In the genomic region with DNA sequence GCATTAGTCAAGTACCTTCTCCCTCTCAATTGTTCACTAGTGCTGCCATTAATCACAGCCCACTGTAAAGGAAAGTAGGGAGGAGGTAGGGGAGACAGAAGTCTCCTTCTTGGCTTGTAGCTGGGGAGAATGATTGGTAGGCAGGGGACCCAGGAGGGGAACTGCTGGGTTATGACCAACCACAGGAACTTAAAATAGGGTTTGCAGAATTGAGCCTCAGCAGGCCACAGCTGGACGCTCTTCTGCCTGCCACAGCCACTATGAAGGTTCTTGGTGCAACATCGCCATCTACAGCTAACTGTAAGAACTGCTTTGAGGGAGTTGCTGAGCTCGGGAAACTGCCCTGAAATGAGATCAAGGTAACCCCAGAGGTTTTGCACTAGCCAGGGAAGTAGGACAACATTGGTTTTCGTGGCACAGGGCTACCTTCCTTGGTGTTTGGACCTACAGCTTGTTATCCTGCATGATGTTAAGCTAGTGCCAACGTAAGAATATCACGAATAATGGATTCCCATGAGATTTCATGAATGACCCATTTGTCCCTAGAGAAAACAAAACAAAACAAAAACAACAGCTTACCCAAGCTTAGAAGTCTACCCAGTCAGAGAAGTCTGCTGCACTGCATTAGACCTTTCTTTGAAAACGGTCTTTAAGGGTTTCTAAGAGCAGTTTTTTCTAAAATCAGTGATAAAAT, we compare ENCODE assay signal across 8 cellular contexts.
DNase-seq lines count a peak whose midpoint lies in the region; ATAC-seq and TF ChIP-seq lines count a peak whose summit lies in the region.

No MANE protein-coding gene starts in this region.

- no peaks in the 10 kb centered on the region for H3K27me3 ChIP-seq in GM23338 (ENCODE audit: insufficient read depth)
- no peaks in the 10 kb centered on the region for H3K27me3 ChIP-seq in PC-9 (ENCODE audit: insufficient read depth, low read depth)
- H3K27me3 ChIP-seq in lung (ENCODE audit: control insufficient read depth, insufficient read depth), result no peaks in the 10 kb centered on the region

- TF ChIP-seq CTCF in GM23338 (conservative IDR thresholded peaks at IDR 0.05; ENCODE audit: low read depth in 2 of 2) (peak; percentile 82 to 86), PC-9 (conservative IDR thresholded peaks at IDR 0.05) (peak; percentile 87), lung (IDR thresholded peaks at IDR 0.05; ENCODE audit: control extremely low read depth, extremely low read depth) (peak; percentile 45)

- TF ChIP-seq EP300 in Ishikawa (IDR thresholded peaks at IDR 0.05; ENCODE audit: borderline replicate concordance), result no peak

- peaks cover 8% of the 10 kb centered on the region for H3K9me3 Mint-ChIP-seq in activated naive CD4-positive, alpha-beta T cell treated with anti-CD3 and anti-CD28 coated beads for 36 hours
- H3K9me3 Mint-ChIP-seq in GM23338, result peaks cover 69% of the 10 kb centered on the region

- H3K4me3 Mint-ChIP-seq in activated naive CD4-positive, alpha-beta T cell treated with anti-CD3 and anti-CD28 coated beads for 36 hours, result no peak overlapping the region
- no peak overlapping the region for H3K4me3 Mint-ChIP-seq in GM23338

- H3K9me2 ChIP-seq in GM23338 (ENCODE audit: insufficient read depth) (no peaks in the 10 kb centered on the region), PC-9 (ENCODE audit: insufficient read depth) (no peaks in the 10 kb centered on the region)

- peak overlapping the region; percentile 78; the same call in 1 of the 2 replicates for H2AFZ ChIP-seq in GM23338
- no peak overlapping the region for H2AFZ ChIP-seq in PC-9

- H3K36me3 ChIP-seq in GM23338 (ENCODE audit: insufficient read depth), result no peaks in the 10 kb centered on the region
- no peaks in the 10 kb centered on the region for H3K36me3 ChIP-seq in PC-9 (ENCODE audit: low read depth)
- no peaks in the 10 kb centered on the region for H3K36me3 ChIP-seq in lung (ENCODE audit: control insufficient read depth in 2 of 2, insufficient read depth in 2 of 2, low read length in 2 of 2)

- H3K4me3 ChIP-seq in GM23338 (no peak overlapping the region), PC-9 (no peak overlapping the region), lung (no peak overlapping the region)

- H3K36me3 Mint-ChIP-seq in activated naive CD4-positive, alpha-beta T cell treated with anti-CD3 and anti-CD28 coated beads for 36 hours (ENCODE audit: low read depth), result no peaks in the 10 kb centered on the region
- no peaks in the 10 kb centered on the region for H3K36me3 Mint-ChIP-seq in GM23338 (ENCODE audit: low read depth)

- BruUV-seq in PC-9 (replicated peaks; lab: Mats Ljungman, UMichigan), result no TSS peak

- H3K27me3 Mint-ChIP-seq in activated naive CD4-positive, alpha-beta T cell treated with anti-CD3 and anti-CD28 coated beads for 36 hours (ENCODE audit: low read depth), result no peaks in the 10 kb centered on the region
- H3K27me3 Mint-ChIP-seq in GM23338 (ENCODE audit: insufficient read depth, low read depth, poor library complexity), result no peaks in the 10 kb centered on the region

- H3K27ac Mint-ChIP-seq in activated naive CD4-positive, alpha-beta T cell treated with anti-CD3 and anti-CD28 coated beads for 36 hours, result no peak overlapping the region
- H3K27ac Mint-ChIP-seq in GM23338, result no peak overlapping the region

- H3K4me1 Mint-ChIP-seq in activated naive CD4-positive, alpha-beta T cell treated with anti-CD3 and anti-CD28 coated beads for 36 hours (ENCODE audit: low read depth), result no peaks in the 10 kb centered on the region
- peaks cover 15% of the 10 kb centered on the region for H3K4me1 Mint-ChIP-seq in GM23338

- TF ChIP-seq RAD21 in Ishikawa (IDR thresholded peaks at IDR 0.05; ENCODE audit: low read depth), result peak; percentile 39; the same call in 1 of the 2 replicates

- peaks cover 17% of the 10 kb centered on the region; the same call in 1 of the 2 replicates for H3K4me1 ChIP-seq in GM23338 (ENCODE audit: insufficient read depth)
- H3K4me1 ChIP-seq in PC-9 (replicated peaks; ENCODE audit: insufficient read depth), result no peaks in the 10 kb centered on the region
- H3K4me1 ChIP-seq in lung (ENCODE audit: control insufficient read depth in 2 of 2, insufficient read depth in 2 of 2, low read length in 2 of 2), result no peaks in the 10 kb centered on the region

- peak; percentile 49 for DNase-seq in activated naive CD4-positive, alpha-beta T cell treated with anti-CD3 and anti-CD28 coated beads for 36 hours
- no peak for DNase-seq in activated naive CD4-positive, alpha-beta T cell treated with Interleukin-2 at 50 U/mL for 16 hours
- DNase-seq in GM23338 (ENCODE audit: low spot score), result peak; percentile 82
- DNase-seq in PC-9, result peak; percentile 46 to 51
- DNase-seq in dermis blood vessel endothelial cell, result peak; percentile 3
- DNase-seq in lung (ENCODE audit: low spot score), result peak; percentile 33

- H3K79me2 ChIP-seq in GM23338 (replicated peaks; ENCODE audit: insufficient read depth) (no peaks in the 10 kb centered on the region), PC-9 (ENCODE audit: low read depth) (no peaks in the 10 kb centered on the region)

- H3K27ac ChIP-seq in GM23338 (ENCODE audit: low read depth) (no peak overlapping the region), PC-9 (no peak overlapping the region), lung (ENCODE audit: low read depth in 1 of 2, low read length in 1 of 2) (no peak overlapping the region)

- intact Hi-C loops in activated naive CD4-positive, alpha-beta T cell treated with anti-CD3 and anti-CD28 coated beads for 36 hours (cut with micrococcal nuclease), result loop anchor here (1.0 to 10.0 kb wide), 2 partner anchors 760 to 1063 kb away; no protein-coding TSS in a partner anchor
- intact Hi-C loops in PC-9 (cut with micrococcal nuclease; ENCODE audit: unreplicated experiment), result loop anchor here (2.0 kb wide), 2 partner anchors 1026 to 1064 kb away; no protein-coding TSS in a partner anchor

- ATAC-seq in GM23338 (peak; percentile 92), lung (ENCODE audit: insufficient read depth, low FRiP score) (peak; percentile 75), HG03108 (IDR thresholded peaks at IDR 0.05; ENCODE audit: unreplicated experiment) (no peak)

- H3K4me2 ChIP-seq in GM23338 (no peak overlapping the region), PC-9 (no peak overlapping the region)

- POLR2A ChIA-PET in PC-9 (lab: Charles Lee; ENCODE audit: unreplicated experiment), result no interaction called here

- H4K20me1 ChIP-seq in GM23338 (replicated peaks; ENCODE audit: insufficient read depth) (no peaks in the 10 kb centered on the region; the same call in 1 of the 2 replicates), PC-9 (ENCODE audit: insufficient read depth) (no peaks in the 10 kb centered on the region)

- no peaks in the 10 kb centered on the region for H3F3A ChIP-seq in GM23338 (replicated peaks; ENCODE audit: low read depth)
- H3F3A ChIP-seq in PC-9 (ENCODE audit: insufficient read depth, low read depth), result no peaks in the 10 kb centered on the region

- H3K9me3 ChIP-seq in PC-9 (ENCODE audit: insufficient read depth, low read depth) (no peaks in the 10 kb centered on the region), lung (ENCODE audit: control insufficient read depth in 2 of 2, insufficient read depth in 1 of 2, low read length in 1 of 2) (no peaks in the 10 kb centered on the region)

- WGBS in lung, 2 donors, result 6 to 15% methylated on average over 7 of the region's 7 CpGs

- CTCF ChIA-PET in activated naive CD4-positive, alpha-beta T cell treated with anti-CD3 and anti-CD28 coated beads for 36 hours (lab: Charles Lee), result interaction anchor here (0.5 to 1.7 kb wide), 3 partner anchors 32 to 1064 kb away, joined by 3 to 8 read pairs (median 7); no protein-coding TSS in a partner anchor
- CTCF ChIA-PET in PC-9 (lab: Charles Lee), result no interaction called here

TF ChIP-seq in GM23338, 12 proteins besides CTCF, POLR2A, EP300 and RAD21 (continues in another document):
- no peak for TF ChIP-seq POLR2AphosphoS5 (IDR thresholded peaks at IDR 0.05; ENCODE audit: low read depth)

TF ChIP-seq in Ishikawa, 13 proteins besides CTCF, POLR2A, EP300 and RAD21:
- no peak for TF ChIP-seq TEAD4 (IDR thresholded peaks at IDR 0.05)
- no peak for TF ChIP-seq FOXM1 (IDR thresholded peaks at IDR 0.05; ENCODE audit: borderline replicate concordance, low read depth)
- TF ChIP-seq REST (IDR thresholded peaks at IDR 0.05; ENCODE audit: low read depth), result no peak
- TF ChIP-seq TAF1 (IDR thresholded peaks at IDR 0.05; ENCODE audit: low read depth), result no peak
